1 cellular context compared by ENCODE assay signal in the genomic region with DNA sequence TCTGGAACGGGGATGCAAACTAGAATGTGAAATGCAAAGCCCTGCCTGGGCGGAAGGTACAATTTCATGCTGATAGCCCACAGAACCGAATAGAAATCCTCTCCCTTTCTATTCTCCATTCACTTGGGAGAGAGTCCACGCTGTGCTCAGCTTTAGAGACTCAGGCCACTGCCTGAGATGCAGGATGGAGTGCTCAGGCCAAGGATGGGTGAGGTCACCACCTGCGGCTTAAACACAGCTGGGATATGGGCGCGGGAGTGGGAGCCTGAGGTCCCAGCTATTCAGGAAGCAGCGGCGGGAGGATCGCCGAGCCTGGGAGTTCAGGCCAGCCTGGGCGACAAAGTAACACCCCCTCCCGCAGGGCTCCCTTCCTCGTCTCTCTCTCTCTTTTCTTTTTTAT.
TF ChIP-seq lines count a peak whose summit lies in the region.

No MANE protein-coding gene starts in this region.

TF ChIP-seq in WTC11, 78 proteins besides CTCF, POLR2A, EP300 and RAD21 (continued from another document):
- TF ChIP-seq, protein P1, sequence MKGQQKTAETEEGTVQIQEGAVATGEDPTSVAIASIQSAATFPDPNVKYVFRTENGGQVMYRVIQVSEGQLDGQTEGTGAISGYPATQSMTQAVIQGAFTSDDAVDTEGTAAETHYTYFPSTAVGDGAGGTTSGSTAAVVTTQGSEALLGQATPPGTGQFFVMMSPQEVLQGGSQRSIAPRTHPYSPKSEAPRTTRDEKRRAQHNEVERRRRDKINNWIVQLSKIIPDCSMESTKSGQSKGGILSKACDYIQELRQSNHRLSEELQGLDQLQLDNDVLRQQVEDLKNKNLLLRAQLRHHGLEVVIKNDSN (CRISPR knock-in tag; IDR thresholded peaks at IDR 0.05), result no peak
- TF ChIP-seq NFYB (CRISPR knock-in tag; conservative IDR thresholded peaks at IDR 0.05; ENCODE audit: low read depth) (no peak), ESRRA (CRISPR knock-in tag; IDR thresholded peaks at IDR 0.05; ENCODE audit: borderline replicate concordance) (no peak), EMX1 (CRISPR knock-in tag; IDR thresholded peaks at IDR 0.05) (no peak)
TF ChIP-seq in WTC11: peak in this region for 0.
